In genomic region chr4:90951037-90951436, GRCh38 we compare ENCODE assay signal across 12 cellular contexts.
A peak's percentile ranks its signal among the peaks of the same experiment; 100 is the strongest.
DNase-seq lines count a peak whose midpoint lies in the region; ATAC-seq and TF ChIP-seq lines count a peak whose summit lies in the region.
"Had no signal": no experiment of that assay in that cellular context is flagged by ENCODE, and none has a peak within 500 bp of the region (broad histone marks: within the 10 kb centered on the region; RNA-seq: fewer than 3 reads in every experiment).

No MANE protein-coding gene starts in this region.

- BruUV-seq in Panc1 (replicated peaks; lab: Mats Ljungman, UMichigan) = no TSS peak

- peaks cover 9% of the 10 kb centered on the region for H3K4me1 ChIP-seq in Panc1 (ENCODE audit: control insufficient read depth, insufficient read depth, low read length)
- H3K4me1 ChIP-seq in smooth muscle cell (ENCODE audit: low read depth) = no peaks in the 10 kb centered on the region

- intact Hi-C loops in Panc1 (cut with micrococcal nuclease; ENCODE audit: unreplicated experiment) = no loop called here

- H3K4me2 ChIP-seq in smooth muscle cell = peak overlapping the region; percentile 14

- no peaks in the 10 kb centered on the region for H3K9me3 ChIP-seq in Panc1 (ENCODE audit: control insufficient read depth, insufficient read depth, low read depth, low read length)
- H3K9me3 ChIP-seq in smooth muscle cell (replicated peaks; ENCODE audit: low read depth) = no peaks in the 10 kb centered on the region

- no peaks in the 10 kb centered on the region for H4K20me1 ChIP-seq in smooth muscle cell (ENCODE audit: low read depth)

- POLR2A ChIA-PET in Panc1 (lab: Charles Lee) = no interaction called here

- H3K9ac ChIP-seq in smooth muscle cell (ENCODE audit: low read depth) = no peak overlapping the region

- peak overlapping the region; percentile 81 for H3K27ac ChIP-seq in Panc1 (ENCODE audit: low read length)
- H3K27ac ChIP-seq in smooth muscle cell (ENCODE audit: low read depth) = peak overlapping the region; percentile 32

- no peaks in the 10 kb centered on the region for H3K27me3 ChIP-seq in Panc1 (ENCODE audit: control insufficient read depth, insufficient read depth, low read length)
- H3K27me3 ChIP-seq in smooth muscle cell (ENCODE audit: low read depth) = no peaks in the 10 kb centered on the region

- H3K79me2 ChIP-seq in smooth muscle cell (ENCODE audit: low read depth) = no peaks in the 10 kb centered on the region

- H3K4me3 ChIP-seq in Panc1 (ENCODE audit: low read depth in 2 of 2, low read length in 2 of 2) (no peak overlapping the region), fibroblast of villous mesenchyme (ENCODE audit: low read depth, low read length) (no peak overlapping the region), smooth muscle cell (peak overlapping the region; percentile 6)

- TF ChIP-seq CTCF in Panc1 (IDR thresholded peaks at IDR 0.05) = no peak
- no peak for TF ChIP-seq CTCF in fibroblast of villous mesenchyme (IDR thresholded peaks at IDR 0.05; ENCODE audit: insufficient read depth, low read depth, low read length)
- no peak for TF ChIP-seq CTCF in smooth muscle cell (IDR thresholded peaks at IDR 0.05; ENCODE audit: borderline replicate concordance, insufficient read depth, poor library complexity, severe bottlenecking)

- H3K36me3 ChIP-seq in Panc1 (ENCODE audit: control insufficient read depth, insufficient read depth, low read length) (no peaks in the 10 kb centered on the region), smooth muscle cell (ENCODE audit: low read depth) (no peaks in the 10 kb centered on the region)

- H2AFZ ChIP-seq in smooth muscle cell (ENCODE audit: low read depth) = no peak overlapping the region

- peak; percentile 98 for ATAC-seq in Panc1
- ATAC-seq: stimulated activated naive CD8-positive, alpha-beta T cell treated with anti-CD3 and anti-CD28 coated beads, Interleukin-15, Interleukin-2, amounts not matched to agents 100 U/mL and 50 U/mL, for 24 hours had no signal

- 0% methylated on average over 2 of the region's 2 CpGs for WGBS in smooth muscle cell (ENCODE audit: low lambda C conversion rate)

- H3F3A ChIP-seq in smooth muscle cell (ENCODE audit: low read depth) = no peaks in the 10 kb centered on the region

- DNase-seq in SIG-M5 treated with dmso at 0.1 percent for 504 hours (lab: John Stamatoyannopoulos, UW; ENCODE audit: unreplicated experiment) (peak; percentile 9), SIG-M5 (lab: John Stamatoyannopoulos, UW) (no peak), Panc1 (ENCODE audit: low read depth, low spot score) (peak; percentile 46), fibroblast of villous mesenchyme (ENCODE audit: low read depth) (peak; percentile 25), smooth muscle cell (lab: John Stamatoyannopoulos, UW; ENCODE audit: unreplicated experiment) (no peak), KG1 (lab: John Stamatoyannopoulos, UW) (no peak)
- DNase-seq in stimulated activated CD4-positive, alpha-beta T cell treated with anti-CD3 and anti-CD28 coated beads, Interleukin-15, amount 100 ng/mL, for 24 hours = no peak
- no peak for DNase-seq in activated T-cell treated with anti-CD3 and anti-CD28 coated beads, Interleukin-2, amount 50 U/mL, for 1 hour
- DNase-seq: activated T-cell treated with anti-CD3 and anti-CD28 coated beads, Interleukin-2, amount 50 U/mL, for 24 hours; NCI-H526; stimulated activated naive CD8-positive, alpha-beta T cell treated with anti-CD3 and anti-CD28 coated beads, Interleukin-15, Interleukin-2, amounts not matched to agents 100 U/mL and 50 U/mL, for 24 hours; T-helper 9 cell had no signal

- in situ Hi-C loops in Panc1 (cut with HindIII; ENCODE audit: low pct_unique_long_range_greater_than_20kb, low sequenced_read_pairs) = no loop called here

- CTCF ChIA-PET in Panc1 (lab: Charles Lee) = no interaction called here

Comparison
In these comparisons a context has a peak if more than half of its experiments do, and no peak if none do; other contexts are left out.
1. DNase-seq: peak in SIG-M5 treated with dmso at 0.1 percent for 504 hours (single experiment), Panc1 (single experiment) and fibroblast of villous mesenchyme (single experiment); none in SIG-M5 (single experiment), smooth muscle cell (single experiment), stimulated activated CD4-positive, alpha-beta T cell treated with anti-CD3 and anti-CD28 coated beads, Interleukin-15, amount 100 ng/mL, for 24 hours (single experiment), KG1 (single experiment) and activated T-cell treated with anti-CD3 and anti-CD28 coated beads, Interleukin-2, amount 50 U/mL, for 1 hour (single experiment).